ENCODE assay signal across 10 cellular contexts in genomic region chr5:14251733-14252132, GRCh38.
DNase-seq lines count a peak whose midpoint lies in the region; ATAC-seq lines count a peak whose summit lies in the region.
"Had no signal": no experiment of that assay in that cellular context is flagged by ENCODE, and none has a peak within 500 bp of the region (broad histone marks: within the 10 kb centered on the region; RNA-seq: fewer than 3 reads in every experiment).

No MANE protein-coding gene starts in this region.

- no peak overlapping the region for H3K4me3 Mint-ChIP-seq in activated T-helper 17 cell treated with anti-CD3 and anti-CD28 coated beads, Interleukin-2, amount 50 U/mL, for 72 hours
- H3K4me3 Mint-ChIP-seq: nephron had no signal

- H3K36me3 Mint-ChIP-seq in activated T-helper 17 cell treated with anti-CD3 and anti-CD28 coated beads, Interleukin-2, amount 50 U/mL, for 72 hours (ENCODE audit: low read depth), result no peaks in the 10 kb centered on the region

- DNase-seq in DMS 273 (lab: John Stamatoyannopoulos, UW; ENCODE audit: unreplicated experiment), result peak; percentile 73
- no peak for DNase-seq in anterior cingulate cortex (lab: John Stamatoyannopoulos, UW)
- DNase-seq in posterior cingulate gyrus, result no peak
- DNase-seq in activated T-cell treated with anti-CD3 and anti-CD28 coated beads for 4 hours, result no peak
- no peak for DNase-seq in NCI-H510A (lab: John Stamatoyannopoulos, UW)
- DNase-seq: NCI-H226 had no signal

- H3K27me3 Mint-ChIP-seq in activated T-helper 17 cell treated with anti-CD3 and anti-CD28 coated beads, Interleukin-2, amount 50 U/mL, for 72 hours, result peaks cover 15% of the 10 kb centered on the region

- ATAC-seq in GM19324 (IDR thresholded peaks at IDR 0.05; ENCODE audit: low FRiP score, unreplicated experiment), result peak; percentile 16
- peak; percentile 40 for ATAC-seq in HG02938 (IDR thresholded peaks at IDR 0.05; ENCODE audit: unreplicated experiment)
- ATAC-seq in activated T-helper 17 cell treated with anti-CD3 and anti-CD28 coated beads, Interleukin-2, amount 50 U/mL, for 72 hours (replicated peaks), result peak; percentile 37

- intact Hi-C loops in posterior cingulate gyrus (cut with DNase I), result no loop called here

- no peaks in the 10 kb centered on the region for H3K4me1 Mint-ChIP-seq in activated T-helper 17 cell treated with anti-CD3 and anti-CD28 coated beads, Interleukin-2, amount 50 U/mL, for 72 hours

- peaks cover 6% of the 10 kb centered on the region for H3K9me3 Mint-ChIP-seq in activated T-helper 17 cell treated with anti-CD3 and anti-CD28 coated beads, Interleukin-2, amount 50 U/mL, for 72 hours
- H3K9me3 Mint-ChIP-seq: nephron had no signal

- no peak overlapping the region for H3K27ac Mint-ChIP-seq in activated T-helper 17 cell treated with anti-CD3 and anti-CD28 coated beads, Interleukin-2, amount 50 U/mL, for 72 hours
- H3K27ac Mint-ChIP-seq: nephron had no signal
